ENCODE assay signal across 1 cellular context in genomic region chr6:32153835-32154513, GRCh38.
TF ChIP-seq lines count a peak whose summit lies in the region.

Gene PPT2 (plus strand): TSS chr6:32154141. CDS start chr6:32154595, 454 bp downstream.

TF ChIP-seq in IMR-90, 13 proteins besides CTCF, POLR2A, EP300 and RAD21 (continued from another document):
- TF ChIP-seq, protein P1, sequence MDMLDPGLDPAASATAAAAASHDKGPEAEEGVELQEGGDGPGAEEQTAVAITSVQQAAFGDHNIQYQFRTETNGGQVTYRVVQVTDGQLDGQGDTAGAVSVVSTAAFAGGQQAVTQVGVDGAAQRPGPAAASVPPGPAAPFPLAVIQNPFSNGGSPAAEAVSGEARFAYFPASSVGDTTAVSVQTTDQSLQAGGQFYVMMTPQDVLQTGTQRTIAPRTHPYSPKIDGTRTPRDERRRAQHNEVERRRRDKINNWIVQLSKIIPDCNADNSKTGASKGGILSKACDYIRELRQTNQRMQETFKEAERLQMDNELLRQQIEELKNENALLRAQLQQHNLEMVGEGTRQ (IDR thresholded peaks at IDR 0.05; ENCODE audit: low read depth, low read length) = no peak
- peak; percentile 6; the same call in 1 of the 2 replicates for TF ChIP-seq CEBPB (IDR thresholded peaks at IDR 0.05; ENCODE audit: low read depth, low read length)
- TF ChIP-seq RCOR1 (IDR thresholded peaks at IDR 0.05; ENCODE audit: insufficient replicate concordance, low read length) = no peak
- no peak for TF ChIP-seq FOS (IDR thresholded peaks at IDR 0.05; ENCODE audit: low read depth, low read length)
